In the genomic region with DNA sequence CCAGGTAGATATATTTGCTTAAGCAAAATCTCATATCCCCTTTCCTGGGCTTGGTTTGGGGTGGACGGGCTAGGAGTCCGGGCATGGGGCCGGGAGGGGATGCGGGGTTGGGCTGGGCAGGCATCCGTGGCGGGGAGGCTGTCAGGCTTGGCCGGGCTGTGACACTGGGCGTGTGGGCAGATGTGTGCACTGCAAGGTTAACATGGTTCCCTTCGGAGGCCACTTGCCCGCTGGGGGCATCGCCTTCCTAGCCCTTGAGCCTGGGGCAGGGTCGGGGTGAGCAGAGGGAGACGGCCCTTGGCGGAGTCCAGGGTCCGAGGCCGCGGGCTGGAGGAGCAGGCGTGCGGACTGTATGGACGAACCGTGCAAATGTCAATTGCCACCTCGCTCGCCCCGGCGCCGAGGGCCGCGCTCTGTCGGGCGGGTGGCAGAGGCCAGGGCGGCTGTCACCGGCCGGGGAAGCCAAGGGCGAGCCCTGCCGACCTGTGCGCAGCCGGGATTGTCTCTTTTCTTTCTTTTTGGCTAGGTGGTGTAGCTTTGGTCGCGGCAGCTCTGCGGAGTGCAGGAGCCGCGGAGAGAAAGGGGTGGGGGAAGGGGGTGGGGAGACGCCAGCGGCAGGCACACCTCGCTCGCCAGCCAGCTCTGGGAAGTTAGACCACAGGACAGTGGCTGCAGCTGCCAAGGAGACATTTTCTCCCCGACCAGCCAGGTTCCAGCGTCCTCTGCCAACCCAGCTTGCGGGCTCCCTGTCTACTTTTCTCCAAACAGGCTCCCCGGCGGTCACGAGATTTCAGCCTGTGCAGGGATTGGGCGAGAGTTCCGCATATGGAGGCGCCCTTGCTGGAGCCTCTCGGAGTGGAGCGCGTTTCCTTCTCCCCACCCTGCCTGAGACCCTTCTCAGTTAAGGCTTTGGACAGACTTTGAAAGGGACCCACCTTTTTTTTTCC, we compare ENCODE assay signal across 8 cellular contexts. TPM values are rescaled to one million over a fixed set of nuclear protein-coding genes. Genes with fewer than 3 reads are reported as not detected.
DNase-seq lines count a peak whose midpoint lies in the region; ATAC-seq, FAIRE-seq and TF ChIP-seq lines count a peak whose summit lies in the region.

No MANE protein-coding gene starts in this region.

- no peak; the same call in 1 of the 2 replicates for TF ChIP-seq POLR2A in GM12892 (IDR thresholded peaks at IDR 0.05; ENCODE audit: low read depth, low read length)

- H3K9me3 ChIP-seq in ascending aorta, result no peaks in the 10 kb centered on the region
- H3K9me3 ChIP-seq in aorta (ENCODE audit: control insufficient read depth, low read length), result no peaks in the 10 kb centered on the region

- H3K27ac ChIP-seq in ascending aorta (peak overlapping the region; percentile 97 to 100), aorta (ENCODE audit: low read depth in 1 of 2, low read length in 2 of 2) (peak overlapping the region; percentile 64 to 78)

- FAIRE-seq in GM12892 (lab: Jason Lieb, UNC), result peak; percentile 88

- no peak for TF ChIP-seq CTCF in ascending aorta (IDR thresholded peaks at IDR 0.05)

- intact Hi-C loops in ascending aorta (cut with DNase I), result no loop called here
- intact Hi-C loops in aorta (cut with DNase I), result no loop called here

- DNase-seq in GM12892 (ENCODE audit: insufficient read length) (peak; percentile 51), NCI-H146 treated with DMSO at 0.1 percent for 48 hours (lab: John Stamatoyannopoulos, UW; ENCODE audit: unreplicated experiment) (peak; percentile 71), T-helper 22 cell (ENCODE audit: low read depth) (peak; percentile 52), ascending aorta (ENCODE audit: low spot score in 2 of 2) (peak; percentile 47 to 90), hepatic stellate cell (ENCODE audit: low spot score) (peak; percentile 82), retina (peak; percentile 80), aorta (peak; percentile 90 to 93)

- 0 to 1% methylated on average over 49 to 58 of the region's 58 CpGs for WGBS in aorta, 2 donors

- H3K27me3 ChIP-seq in ascending aorta (no peaks in the 10 kb centered on the region), aorta (ENCODE audit: control insufficient read depth in 1 of 2, insufficient read depth in 2 of 2, low read length in 1 of 2) (no peaks in the 10 kb centered on the region)

- peak; percentile 31 for ATAC-seq in HG02759 (IDR thresholded peaks at IDR 0.05; ENCODE audit: unreplicated experiment)
- ATAC-seq in aorta (ENCODE audit: low FRiP score), result peak; percentile 60

- H3K36me3 ChIP-seq in ascending aorta (peaks cover 0 to 7% of the 10 kb centered on the region in 2 donors), aorta (ENCODE audit: control insufficient read depth in 1 of 2, insufficient read depth in 2 of 2, low read length in 1 of 2) (no peaks in the 10 kb centered on the region)

- H3K4me1 ChIP-seq in ascending aorta (peaks cover 0 to 21% of the 10 kb centered on the region in 2 donors), aorta (ENCODE audit: control insufficient read depth in 1 of 2, insufficient read depth in 2 of 2, low read length in 2 of 2) (peaks cover 0 to 8% of the 10 kb centered on the region in 2 donors)

- H3K4me3 ChIP-seq in ascending aorta (peak overlapping the region; percentile 94 to 99), aorta (ENCODE audit: low read length in 2 of 2) (peak overlapping the region; percentile 37 to 87)

RNA-seq across cellular contexts. Expression of gene RCOR3, which starts 1.3 kb away (rescaled TPM):
- polyA plus RNA-seq in GM12892 (2012; ENCODE audit: missing spikeins), result 21.8 TPM
- total RNA-seq in ascending aorta, result 10.3 TPM
- 10 to 100 TPM; 52.4 to 70.7 TPM for total RNA-seq in aorta
- polyA plus RNA-seq in aorta, result 10 to 100 TPM; 12.5 to 29.4 TPM

Comparison
In these comparisons a context has a peak if more than half of its experiments do, and no peak if none do; other contexts are left out.
1. Peak in every context shown above with its lines: DNase-seq, ATAC-seq, H3K4me3 ChIP-seq and H3K27ac ChIP-seq.